3 cellular contexts compared by ENCODE assay signal in the genomic region with DNA sequence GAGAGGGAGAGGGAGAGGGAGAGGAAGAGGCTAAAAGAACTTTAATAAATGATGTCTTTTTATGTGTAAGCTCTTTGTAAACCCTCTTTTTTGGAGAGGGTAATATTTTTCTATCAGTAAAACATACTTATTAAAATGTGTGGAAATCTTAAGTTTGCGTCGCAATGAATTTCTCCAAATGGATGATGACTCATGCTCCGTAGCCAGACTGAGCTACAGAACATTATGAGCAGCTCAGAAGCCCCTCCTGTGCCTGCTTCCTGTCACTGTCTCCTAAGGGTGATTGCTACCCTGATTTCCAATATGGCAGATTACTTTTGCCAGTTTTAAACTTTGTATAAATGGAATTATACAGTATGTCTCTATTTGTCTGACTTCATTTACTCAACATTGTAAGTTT.
TF ChIP-seq lines count a peak whose summit lies in the region.

No MANE protein-coding gene starts in this region.

TF ChIP-seq in A549, 52 proteins besides CTCF, POLR2A, EP300 and RAD21 (continued from another document):
- TF ChIP-seq, protein P1, sequence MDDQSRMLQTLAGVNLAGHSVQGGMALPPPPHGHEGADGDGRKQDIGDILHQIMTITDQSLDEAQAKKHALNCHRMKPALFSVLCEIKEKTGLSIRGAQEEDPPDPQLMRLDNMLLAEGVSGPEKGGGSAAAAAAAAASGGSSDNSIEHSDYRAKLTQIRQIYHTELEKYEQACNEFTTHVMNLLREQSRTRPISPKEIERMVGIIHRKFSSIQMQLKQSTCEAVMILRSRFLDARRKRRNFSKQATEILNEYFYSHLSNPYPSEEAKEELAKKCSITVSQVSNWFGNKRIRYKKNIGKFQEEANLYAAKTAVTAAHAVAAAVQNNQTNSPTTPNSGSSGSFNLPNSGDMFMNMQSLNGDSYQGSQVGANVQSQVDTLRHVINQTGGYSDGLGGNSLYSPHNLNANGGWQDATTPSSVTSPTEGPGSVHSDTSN (IDR thresholded peaks at IDR 0.05) = no peak
- no peak for TF ChIP-seq FOSL2 (IDR thresholded peaks at IDR 0.05)
- peak; percentile 82 for TF ChIP-seq FOSL2 (CRISPR knock-in tag; IDR thresholded peaks at IDR 0.05)

TF ChIP-seq in HEK293, 187 proteins besides CTCF, POLR2A, EP300 and RAD21:
- 0 out of 2 replicates have a peak, but pooled peaks have one; percentile 17 for TF ChIP-seq PRDM10 (tag by site-specific recombination; IDR thresholded peaks at IDR 0.05)
- TF ChIP-seq, protein P2, sequence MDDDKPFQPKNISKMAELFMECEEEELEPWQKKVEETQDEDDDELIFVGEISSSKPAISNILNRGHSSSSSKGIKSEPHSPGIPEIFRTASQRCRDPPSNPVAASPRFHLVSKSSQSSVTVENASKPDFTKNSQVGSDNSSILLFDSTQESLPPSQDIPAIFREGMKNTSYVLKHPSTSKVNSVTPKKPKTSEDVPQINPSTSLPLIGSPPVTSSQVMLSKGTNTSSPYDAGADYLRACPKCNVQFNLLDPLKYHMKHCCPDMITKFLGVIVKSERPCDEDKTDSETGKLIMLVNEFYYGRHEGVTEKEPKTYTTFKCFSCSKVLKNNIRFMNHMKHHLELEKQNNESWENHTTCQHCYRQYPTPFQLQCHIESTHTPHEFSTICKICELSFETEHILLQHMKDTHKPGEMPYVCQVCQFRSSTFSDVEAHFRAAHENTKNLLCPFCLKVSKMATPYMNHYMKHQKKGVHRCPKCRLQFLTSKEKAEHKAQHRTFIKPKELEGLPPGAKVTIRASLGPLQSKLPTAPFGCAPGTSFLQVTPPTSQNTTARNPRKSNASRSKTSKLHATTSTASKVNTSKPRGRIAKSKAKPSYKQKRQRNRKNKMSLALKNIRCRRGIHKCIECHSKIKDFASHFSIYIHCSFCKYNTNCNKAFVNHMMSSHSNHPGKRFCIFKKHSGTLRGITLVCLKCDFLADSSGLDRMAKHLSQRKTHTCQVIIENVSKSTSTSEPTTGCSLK (tag by site-specific recombination; IDR thresholded peaks at IDR 0.05) = no peak
- TF ChIP-seq ZNF274 (IDR thresholded peaks at IDR 0.05; ENCODE audit: low read length) = no peak
- no peak for TF ChIP-seq ZNF274 (tag by site-specific recombination; IDR thresholded peaks at IDR 0.05; ENCODE audit: borderline replicate concordance)
- no peak for TF ChIP-seq PRDM4 (tag by site-specific recombination; IDR thresholded peaks at IDR 0.05)

TF ChIP-seq in SK-N-SH, 30 proteins besides CTCF, POLR2A, EP300 and RAD21 (continued from another document):
- TF ChIP-seq, protein P3, sequence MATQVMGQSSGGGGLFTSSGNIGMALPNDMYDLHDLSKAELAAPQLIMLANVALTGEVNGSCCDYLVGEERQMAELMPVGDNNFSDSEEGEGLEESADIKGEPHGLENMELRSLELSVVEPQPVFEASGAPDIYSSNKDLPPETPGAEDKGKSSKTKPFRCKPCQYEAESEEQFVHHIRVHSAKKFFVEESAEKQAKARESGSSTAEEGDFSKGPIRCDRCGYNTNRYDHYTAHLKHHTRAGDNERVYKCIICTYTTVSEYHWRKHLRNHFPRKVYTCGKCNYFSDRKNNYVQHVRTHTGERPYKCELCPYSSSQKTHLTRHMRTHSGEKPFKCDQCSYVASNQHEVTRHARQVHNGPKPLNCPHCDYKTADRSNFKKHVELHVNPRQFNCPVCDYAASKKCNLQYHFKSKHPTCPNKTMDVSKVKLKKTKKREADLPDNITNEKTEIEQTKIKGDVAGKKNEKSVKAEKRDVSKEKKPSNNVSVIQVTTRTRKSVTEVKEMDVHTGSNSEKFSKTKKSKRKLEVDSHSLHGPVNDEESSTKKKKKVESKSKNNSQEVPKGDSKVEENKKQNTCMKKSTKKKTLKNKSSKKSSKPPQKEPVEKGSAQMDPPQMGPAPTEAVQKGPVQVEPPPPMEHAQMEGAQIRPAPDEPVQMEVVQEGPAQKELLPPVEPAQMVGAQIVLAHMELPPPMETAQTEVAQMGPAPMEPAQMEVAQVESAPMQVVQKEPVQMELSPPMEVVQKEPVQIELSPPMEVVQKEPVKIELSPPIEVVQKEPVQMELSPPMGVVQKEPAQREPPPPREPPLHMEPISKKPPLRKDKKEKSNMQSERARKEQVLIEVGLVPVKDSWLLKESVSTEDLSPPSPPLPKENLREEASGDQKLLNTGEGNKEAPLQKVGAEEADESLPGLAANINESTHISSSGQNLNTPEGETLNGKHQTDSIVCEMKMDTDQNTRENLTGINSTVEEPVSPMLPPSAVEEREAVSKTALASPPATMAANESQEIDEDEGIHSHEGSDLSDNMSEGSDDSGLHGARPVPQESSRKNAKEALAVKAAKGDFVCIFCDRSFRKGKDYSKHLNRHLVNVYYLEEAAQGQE (IDR thresholded peaks at IDR 0.05; ENCODE audit: low read depth, low read length) = no peak
- TF ChIP-seq RCOR1 (IDR thresholded peaks at IDR 0.05; ENCODE audit: low read length) (no peak), TCF12 (IDR thresholded peaks at IDR 0.05) (peak; percentile 82), RXRA (IDR thresholded peaks at IDR 0.05; ENCODE audit: borderline replicate concordance, low read depth) (no peak), ELF1 (IDR thresholded peaks at IDR 0.05) (no peak), MXI1 (IDR thresholded peaks at IDR 0.05; ENCODE audit: low read depth, low read length) (no peak), TEAD4 (IDR thresholded peaks at IDR 0.05; ENCODE audit: borderline replicate concordance, insufficient read depth) (no peak), IRF3 (IDR thresholded peaks at IDR 0.05; ENCODE audit: low read depth, low read length) (no peak), POLR2AphosphoS5 (IDR thresholded peaks at IDR 0.05; ENCODE audit: low read depth, low read length) (no peak), MEF2A (IDR thresholded peaks at IDR 0.05; ENCODE audit: borderline replicate concordance, low read depth) (no peak), SMC3 (IDR thresholded peaks at IDR 0.05; ENCODE audit: low read depth, low read length) (no peak), YY1 (IDR thresholded peaks at IDR 0.05; ENCODE audit: low read depth) (peak; percentile 50; the same call in 1 of the 2 replicates), GABPA (IDR thresholded peaks at IDR 0.05; ENCODE audit: low read depth) (no peak), EZH2phosphoT487 (IDR thresholded peaks at IDR 0.05; ENCODE audit: borderline replicate concordance, low read depth) (no peak), GATA2 (CRISPR knock-in tag; IDR thresholded peaks at IDR 0.05) (no peak), JUND (IDR thresholded peaks at IDR 0.05) (peak; percentile 75), FOXM1 (IDR thresholded peaks at IDR 0.05; ENCODE audit: low read depth) (no peak), NFIC (IDR thresholded peaks at IDR 0.05; ENCODE audit: borderline replicate concordance) (no peak), ZBTB33 (IDR thresholded peaks at IDR 0.05; ENCODE audit: borderline replicate concordance, low read depth) (no peak)
- TF ChIP-seq, protein P1 (IDR thresholded peaks at IDR 0.05) = peak; percentile 77
